12 cellular contexts compared by ENCODE assay signal in the genomic region with DNA sequence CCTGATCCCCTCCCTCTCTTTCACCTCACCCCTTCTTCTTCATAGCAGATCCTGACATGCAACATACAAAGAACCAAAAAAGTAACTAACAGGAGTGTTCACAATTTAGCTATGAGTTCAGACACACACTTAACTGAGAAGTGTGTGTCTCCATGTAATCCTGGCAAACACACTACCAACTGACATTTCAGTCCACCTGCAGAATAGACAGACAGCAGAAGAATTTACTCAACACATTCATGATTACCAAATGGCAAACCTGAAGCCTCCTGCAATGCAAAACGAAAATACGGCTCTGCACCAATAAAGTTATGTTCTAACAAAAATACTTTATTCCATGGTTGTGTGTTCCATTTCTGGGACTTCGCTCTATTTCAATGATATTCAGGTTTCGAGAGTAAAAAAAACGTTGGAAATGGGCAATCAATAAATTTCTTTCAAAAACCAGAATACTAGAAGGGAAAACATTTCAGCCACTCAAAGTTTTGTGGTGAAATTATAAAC. TPM values are rescaled to one million over a fixed set of nuclear protein-coding genes. Genes with fewer than 3 reads are reported as not detected.
DNase-seq lines count a peak whose midpoint lies in the region; ATAC-seq, FAIRE-seq and TF ChIP-seq lines count a peak whose summit lies in the region.
"Had no signal": no experiment of that assay in that cellular context is flagged by ENCODE, and none has a peak within 500 bp of the region (broad histone marks: within the 10 kb centered on the region; RNA-seq: fewer than 3 reads in every experiment).

No MANE protein-coding gene starts in this region.

- POLR2A ChIA-PET in CD4-positive, alpha-beta T cell (lab: Charles Lee), result interaction anchor here (0.6 to 5.5 kb wide), 12 partner anchors 9 to 354 kb away, joined by 3 to 80 read pairs (median 7); no protein-coding TSS in a partner anchor

- H3K4me3 Mint-ChIP-seq in CD4-positive, alpha-beta T cell, result peak overlapping the region; percentile 93
- H3K4me3 Mint-ChIP-seq in astrocyte (ENCODE audit: unreplicated experiment) (peak overlapping the region; percentile 88), natural killer cell (peak overlapping the region; percentile 92)

- H3K27ac Mint-ChIP-seq in CD4-positive, alpha-beta T cell, result peak overlapping the region; percentile 91
- peak overlapping the region; percentile 23 for H3K27ac Mint-ChIP-seq in astrocyte (ENCODE audit: unreplicated experiment)
- H3K27ac Mint-ChIP-seq in natural killer cell, result peak overlapping the region; percentile 83 to 86

- H2AFZ ChIP-seq in astrocyte (ENCODE audit: low read depth, low read length), result no peak overlapping the region

- WGBS in HUES64, result 90% methylated on average over 5 of the region's 5 CpGs

- no peak for DNase-seq in CD4-positive, alpha-beta T cell
- DNase-seq in astrocyte (ENCODE audit: low read depth) (no peak), natural killer cell (no peak), RCC 7860 (ENCODE audit: low spot score) (no peak), posterior cingulate gyrus (no peak), A172 (ENCODE audit: low spot score) (no peak)
- DNase-seq: Caco-2, upper lobe of right lung had no signal

- H3K79me2 ChIP-seq in astrocyte (ENCODE audit: insufficient read depth, low read length), result peaks cover 9% of the 10 kb centered on the region

- no peaks in the 10 kb centered on the region for H3K9me3 ChIP-seq in CD4-positive, alpha-beta T cell (ENCODE audit: control insufficient read depth, low read length)
- no peaks in the 10 kb centered on the region for H3K9me3 ChIP-seq in HUES64 (ENCODE audit: insufficient read depth, low read depth, low read length)
- no peaks in the 10 kb centered on the region for H3K9me3 ChIP-seq in astrocyte (ENCODE audit: insufficient read depth, low read depth, low read length)
- H3K9me3 ChIP-seq: Caco-2, upper lobe of right lung had no signal

- no peak overlapping the region for H3K9ac ChIP-seq in HUES64 (ENCODE audit: low read depth, low read length)
- peak overlapping the region; percentile 86 for H3K9ac ChIP-seq in astrocyte (ENCODE audit: low read length)

- H3K4me3 ChIP-seq in HUES64 (ENCODE audit: low read length) (peak overlapping the region; percentile 76; the same call in 1 of the 2 replicates), astrocyte (ENCODE audit: insufficient read depth, low read depth, low read length) (peak overlapping the region; percentile 69)

- H3K4me2 ChIP-seq in astrocyte (ENCODE audit: low read length), result peak overlapping the region; percentile 98

- no peaks in the 10 kb centered on the region for H3K9me3 Mint-ChIP-seq in CD4-positive, alpha-beta T cell
- H3K9me3 Mint-ChIP-seq in astrocyte (ENCODE audit: unreplicated experiment) (no peaks in the 10 kb centered on the region), natural killer cell (no peaks in the 10 kb centered on the region)

- H3K4me1 Mint-ChIP-seq in CD4-positive, alpha-beta T cell (ENCODE audit: low read depth), result peaks cover 70% of the 10 kb centered on the region
- H3K4me1 Mint-ChIP-seq in astrocyte (ENCODE audit: low read depth, unreplicated experiment) (peaks cover 29% of the 10 kb centered on the region), natural killer cell (peaks cover 11 to 21% of the 10 kb centered on the region in 2 donors)

- H3K4me1 ChIP-seq in HUES64 (ENCODE audit: insufficient read depth, low read length) (peaks cover 29% of the 10 kb centered on the region), astrocyte (ENCODE audit: insufficient read depth, low read length) (peaks cover 19% of the 10 kb centered on the region)

- H3K36me3 ChIP-seq in HUES64 (ENCODE audit: insufficient read depth, low read length), result no peaks in the 10 kb centered on the region
- no peaks in the 10 kb centered on the region for H3K36me3 ChIP-seq in astrocyte (ENCODE audit: insufficient read depth, low read length)
- H3K36me3 ChIP-seq: SJSA1, upper lobe of right lung had no signal

- CTCF ChIA-PET in CD4-positive, alpha-beta T cell (lab: Charles Lee), result interaction anchor here (1.2 to 1.4 kb wide), 2 partner anchors 20 to 185 kb away, joined by 5 read pairs; no protein-coding TSS in a partner anchor

- intact Hi-C loops in CD4-positive, alpha-beta T cell (cut with DNase I, micrococcal nuclease), result loop anchor here (1.0 to 10.0 kb wide), 5 partner anchors 8 to 469 kb away; a partner anchor contains a TSS
- intact Hi-C loops in natural killer cell (cut with micrococcal nuclease), result no loop called here
- intact Hi-C loops in posterior cingulate gyrus (cut with DNase I), result loop anchor here (2.0 kb wide), 1 partner anchor 323 kb away; no protein-coding TSS in a partner anchor

- peaks cover 54% of the 10 kb centered on the region for H3K36me3 Mint-ChIP-seq in CD4-positive, alpha-beta T cell (ENCODE audit: low read depth)
- no peaks in the 10 kb centered on the region for H3K36me3 Mint-ChIP-seq in astrocyte (ENCODE audit: low read depth, unreplicated experiment)
- H3K36me3 Mint-ChIP-seq in natural killer cell, result no peaks in the 10 kb centered on the region

- no peaks in the 10 kb centered on the region for H4K20me1 ChIP-seq in astrocyte (ENCODE audit: insufficient read depth, low read length)

- peak overlapping the region; percentile 89 for H3K27ac ChIP-seq in CD4-positive, alpha-beta T cell (ENCODE audit: low read depth, low read length)
- no peak overlapping the region for H3K27ac ChIP-seq in HUES64 (ENCODE audit: low read depth, low read length)
- no peak overlapping the region for H3K27ac ChIP-seq in astrocyte (ENCODE audit: low read depth, low read length)
- H3K27ac ChIP-seq: SJSA1, upper lobe of right lung had no signal

- ATAC-seq in CD4-positive, alpha-beta T cell (ENCODE audit: poor library complexity), result no peak
- ATAC-seq in natural killer cell (no peak), HG02885 (IDR thresholded peaks at IDR 0.05; ENCODE audit: poor library complexity, unreplicated experiment) (no peak)
- ATAC-seq: upper lobe of right lung had no signal

- TF ChIP-seq CTCF in CD4-positive, alpha-beta T cell (IDR thresholded peaks at IDR 0.05), result no peak
- TF ChIP-seq CTCF in astrocyte (IDR thresholded peaks at IDR 0.05; ENCODE audit: insufficient read depth, low read depth, low read length) (no peak), natural killer cell (IDR thresholded peaks at IDR 0.05) (no peak)

- no peaks in the 10 kb centered on the region for H3K27me3 ChIP-seq in CD4-positive, alpha-beta T cell (ENCODE audit: control insufficient read depth, insufficient read depth, low read length)
- H3K27me3 ChIP-seq in HUES64 (ENCODE audit: insufficient read depth, low read length) (peaks cover 37% of the 10 kb centered on the region), astrocyte (ENCODE audit: insufficient read depth, low read length) (peaks cover 5% of the 10 kb centered on the region)
- H3K27me3 ChIP-seq: SJSA1 had no signal

- no peak for FAIRE-seq in astrocyte (lab: Jason Lieb, UNC)
- no peak for FAIRE-seq in RCC 7860 (lab: Jason Lieb, UNC)
- FAIRE-seq: GM12891 had no signal

- peaks cover 4% of the 10 kb centered on the region for H3K27me3 Mint-ChIP-seq in CD4-positive, alpha-beta T cell
- H3K27me3 Mint-ChIP-seq in astrocyte (ENCODE audit: low read depth, unreplicated experiment) (no peaks in the 10 kb centered on the region), natural killer cell (ENCODE audit: low read depth in 2 of 2) (peaks cover 8 to 36% of the 10 kb centered on the region in 2 donors)

RNA-seq across cellular contexts. Expression of a gene that starts 2.6 kb away (rescaled TPM):
- 100 to 1,000 TPM; 157 to 170 TPM for total RNA-seq in CD4-positive, alpha-beta T cell
- 2.5 TPM for polyA plus RNA-seq in HUES64 (2013, experiment 1 of 2)
- polyA plus RNA-seq in HUES64 (2013, experiment 2 of 2), result 2.9 TPM
- 12.6 and 17.5 TPM in 2 replicates for total RNA-seq in astrocyte
- 10 to 100 TPM; 32.1 to 37.8 (median 32.7) TPM for total RNA-seq in natural killer cell
- 0.03 and 0.65 TPM in 2 replicates for total RNA-seq in A172 (2014; rRNA removed; shearing (Covaris generic))

Comparison
In these comparisons a context has a peak if more than half of its experiments do, and no peak if none do; other contexts are left out.
1. H3K27ac Mint-ChIP-seq: peak in every context shown above with its lines; median percentile 91 in CD4-positive, alpha-beta T cell; 84 in natural killer cell; 23 in astrocyte.